ENCODE assay signal across 14 cellular contexts in the genomic region with DNA sequence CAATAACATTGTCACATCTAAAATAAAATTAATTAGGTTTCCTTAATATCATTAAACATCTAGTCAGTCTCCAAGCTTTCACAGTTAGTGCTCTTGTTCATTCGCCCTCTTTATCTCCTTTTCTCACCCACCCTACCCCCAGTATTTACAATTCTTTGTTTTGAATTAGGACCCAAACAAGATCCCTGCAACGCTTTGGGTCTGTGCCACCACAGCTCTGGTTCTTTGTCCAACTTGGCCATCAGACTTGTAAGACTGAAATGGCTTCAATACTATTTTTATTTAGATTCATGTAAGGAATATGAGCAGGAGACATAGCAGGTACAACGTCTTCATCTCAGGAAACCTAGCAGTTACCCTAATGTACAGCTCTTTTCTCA.
DNase-seq lines count a peak whose midpoint lies in the region; ATAC-seq, FAIRE-seq and TF ChIP-seq lines count a peak whose summit lies in the region.
"Had no signal": no experiment of that assay in that cellular context is flagged by ENCODE, and none has a peak within 500 bp of the region (broad histone marks: within the 10 kb centered on the region; RNA-seq: fewer than 3 reads in every experiment).

No MANE protein-coding gene starts in this region.

- H3K9me3 ChIP-seq in astrocyte (ENCODE audit: insufficient read depth, low read depth, low read length) (no peaks in the 10 kb centered on the region), right atrium auricular region (peaks cover 0 to 21% of the 10 kb centered on the region in 2 donors), smooth muscle cell (replicated peaks; ENCODE audit: low read depth) (no peaks in the 10 kb centered on the region)
- H3K9me3 ChIP-seq: transverse colon had no signal

- H3K27me3 Mint-ChIP-seq in activated T-cell treated with anti-CD3 and anti-CD28 coated beads, Interleukin-2, amount 50 U/mL, for 72 hours (ENCODE audit: low read depth): no peaks in the 10 kb centered on the region
- no peaks in the 10 kb centered on the region for H3K27me3 Mint-ChIP-seq in activated T-cell treated with anti-CD3 and anti-CD28 coated beads, Interleukin-2, amount 50 U/mL, for 4 hours (ENCODE audit: low read depth)
- H3K27me3 Mint-ChIP-seq in astrocyte (ENCODE audit: low read depth, unreplicated experiment): no peaks in the 10 kb centered on the region
- H3K27me3 Mint-ChIP-seq: activated CD4-positive, alpha-beta memory T cell treated with anti-CD3 and anti-CD28 coated beads for 36 hours; naive B cell had no signal

- TF ChIP-seq CTCF in astrocyte (IDR thresholded peaks at IDR 0.05; ENCODE audit: insufficient read depth, low read depth, low read length) (no peak), right atrium auricular region (IDR thresholded peaks at IDR 0.05) (no peak), smooth muscle cell (IDR thresholded peaks at IDR 0.05; ENCODE audit: borderline replicate concordance, insufficient read depth, poor library complexity, severe bottlenecking) (no peak)

- H3K9me3 Mint-ChIP-seq in activated T-cell treated with anti-CD3 and anti-CD28 coated beads, Interleukin-2, amount 50 U/mL, for 72 hours: peaks cover 3 to 5% of the 10 kb centered on the region in 2 donors
- H3K9me3 Mint-ChIP-seq in activated T-cell treated with anti-CD3 and anti-CD28 coated beads, Interleukin-2, amount 50 U/mL, for 4 hours: peaks cover 13% of the 10 kb centered on the region
- H3K9me3 Mint-ChIP-seq in astrocyte (ENCODE audit: unreplicated experiment): peaks cover 6% of the 10 kb centered on the region

- peaks cover 6 to 18% of the 10 kb centered on the region in 2 donors for H3K36me3 Mint-ChIP-seq in activated T-cell treated with anti-CD3 and anti-CD28 coated beads, Interleukin-2, amount 50 U/mL, for 72 hours (ENCODE audit: insufficient read depth in 2 of 2)
- H3K36me3 Mint-ChIP-seq in activated T-cell treated with anti-CD3 and anti-CD28 coated beads, Interleukin-2, amount 50 U/mL, for 4 hours (ENCODE audit: insufficient read depth): peaks cover 35% of the 10 kb centered on the region
- H3K36me3 Mint-ChIP-seq in astrocyte (ENCODE audit: low read depth, unreplicated experiment): peaks cover 4% of the 10 kb centered on the region

- H3K9ac ChIP-seq in astrocyte (ENCODE audit: low read length): peak overlapping the region; percentile 76
- H3K9ac ChIP-seq in smooth muscle cell (ENCODE audit: low read depth): peak overlapping the region; percentile 93

- H4K20me1 ChIP-seq in astrocyte (ENCODE audit: insufficient read depth, low read length) (no peaks in the 10 kb centered on the region), smooth muscle cell (ENCODE audit: low read depth) (no peaks in the 10 kb centered on the region)

- peak overlapping the region; percentile 99 for H3K27ac ChIP-seq in astrocyte (ENCODE audit: low read depth, low read length)
- H3K27ac ChIP-seq in right atrium auricular region: peak overlapping the region; percentile 27 to 54
- H3K27ac ChIP-seq in smooth muscle cell (ENCODE audit: low read depth): peak overlapping the region; percentile 98
- H3K27ac ChIP-seq: spleen had no signal

- H3K27me3 ChIP-seq in astrocyte (ENCODE audit: insufficient read depth, low read length) (no peaks in the 10 kb centered on the region), right atrium auricular region (no peaks in the 10 kb centered on the region), smooth muscle cell (ENCODE audit: low read depth) (no peaks in the 10 kb centered on the region)
- H3K27me3 ChIP-seq: spleen, transverse colon had no signal

- H3K36me3 ChIP-seq in astrocyte (ENCODE audit: insufficient read depth, low read length): no peaks in the 10 kb centered on the region
- no peaks in the 10 kb centered on the region for H3K36me3 ChIP-seq in right atrium auricular region
- no peaks in the 10 kb centered on the region for H3K36me3 ChIP-seq in smooth muscle cell (ENCODE audit: low read depth)
- H3K36me3 ChIP-seq: transverse colon had no signal

- H3K4me3 Mint-ChIP-seq in activated T-cell treated with anti-CD3 and anti-CD28 coated beads, Interleukin-2, amount 50 U/mL, for 72 hours: no peak overlapping the region
- H3K4me3 Mint-ChIP-seq in activated T-cell treated with anti-CD3 and anti-CD28 coated beads, Interleukin-2, amount 50 U/mL, for 4 hours: no peak overlapping the region
- H3K4me3 Mint-ChIP-seq in astrocyte (ENCODE audit: unreplicated experiment): no peak overlapping the region
- H3K4me3 Mint-ChIP-seq: activated CD4-positive, alpha-beta memory T cell treated with anti-CD3 and anti-CD28 coated beads for 36 hours; naive B cell had no signal

- peak overlapping the region; percentile 76 for H3K4me2 ChIP-seq in astrocyte (ENCODE audit: low read length)
- peak overlapping the region; percentile 73 for H3K4me2 ChIP-seq in smooth muscle cell

- H3K4me3 ChIP-seq in astrocyte (ENCODE audit: insufficient read depth, low read depth, low read length) (no peak overlapping the region), right atrium auricular region (no peak overlapping the region), smooth muscle cell (no peak overlapping the region)
- H3K4me3 ChIP-seq: spleen, transverse colon had no signal

- ATAC-seq in activated T-cell treated with anti-CD3 and anti-CD28 coated beads, Interleukin-2, amount 50 U/mL, for 72 hours (replicated peaks in 1 of 2): no peak
- ATAC-seq in activated T-cell treated with anti-CD3 and anti-CD28 coated beads, Interleukin-2, amount 50 U/mL, for 4 hours: no peak
- no peak for ATAC-seq in HG02938 (IDR thresholded peaks at IDR 0.05; ENCODE audit: unreplicated experiment)

- DNase-seq in activated T-cell treated with anti-CD3 and anti-CD28 coated beads, Interleukin-2, amount 50 U/mL, for 72 hours: no peak
- no peak for DNase-seq in activated T-cell treated with anti-CD3 and anti-CD28 coated beads, Interleukin-2, amount 50 U/mL, for 4 hours
- DNase-seq in astrocyte (ENCODE audit: low read depth): no peak
- DNase-seq in right atrium auricular region (ENCODE audit: low spot score): no peak
- DNase-seq in smooth muscle cell (lab: John Stamatoyannopoulos, UW; ENCODE audit: unreplicated experiment): no peak
- DNase-seq in SW 1271 (lab: John Stamatoyannopoulos, UW): no peak
- DNase-seq in NCI-H1092 treated with DMSO at 0.1 percent for 48 hours (lab: John Stamatoyannopoulos, UW): no peak
- DNase-seq: naive B cell, NCI-H1048, NCI-H510A, spleen, transverse colon had no signal

- no peak for FAIRE-seq in astrocyte (lab: Jason Lieb, UNC)

- H3K4me1 Mint-ChIP-seq in activated T-cell treated with anti-CD3 and anti-CD28 coated beads, Interleukin-2, amount 50 U/mL, for 72 hours (ENCODE audit: low read depth): peaks cover 8% of the 10 kb centered on the region
- H3K4me1 Mint-ChIP-seq in activated T-cell treated with anti-CD3 and anti-CD28 coated beads, Interleukin-2, amount 50 U/mL, for 4 hours (ENCODE audit: low read depth): peaks cover 4% of the 10 kb centered on the region
- H3K4me1 Mint-ChIP-seq in astrocyte (ENCODE audit: low read depth, unreplicated experiment): peaks cover 51% of the 10 kb centered on the region

- peak overlapping the region; percentile 24 for H3K27ac Mint-ChIP-seq in activated T-cell treated with anti-CD3 and anti-CD28 coated beads, Interleukin-2, amount 50 U/mL, for 72 hours
- H3K27ac Mint-ChIP-seq in astrocyte (ENCODE audit: unreplicated experiment): peak overlapping the region; percentile 100
- H3K27ac Mint-ChIP-seq: activated CD4-positive, alpha-beta memory T cell treated with anti-CD3 and anti-CD28 coated beads for 36 hours had no signal

- no peaks in the 10 kb centered on the region for H3K79me2 ChIP-seq in astrocyte (ENCODE audit: insufficient read depth, low read length)
- H3K79me2 ChIP-seq in smooth muscle cell (ENCODE audit: low read depth): no peaks in the 10 kb centered on the region

- H3F3A ChIP-seq in smooth muscle cell (ENCODE audit: low read depth): peaks cover 9% of the 10 kb centered on the region

- WGBS in smooth muscle cell (ENCODE audit: low lambda C conversion rate): 53% methylated on average over 3 of the region's 3 CpGs

- H2AFZ ChIP-seq in astrocyte (ENCODE audit: low read depth, low read length): peak overlapping the region; percentile 7
- H2AFZ ChIP-seq in smooth muscle cell (ENCODE audit: low read depth): peak overlapping the region; percentile 72

- H3K4me1 ChIP-seq in astrocyte (ENCODE audit: insufficient read depth, low read length) (peaks cover 8% of the 10 kb centered on the region), right atrium auricular region (peaks cover 0 to 29% of the 10 kb centered on the region in 2 donors), smooth muscle cell (ENCODE audit: low read depth) (peaks cover 11% of the 10 kb centered on the region)
- H3K4me1 ChIP-seq: spleen had no signal

Comparison
In these comparisons a context has a peak if more than half of its experiments do, and no peak if none do; other contexts are left out.
1. H3K27ac ChIP-seq: peak in every context shown above with its lines; median percentile 99 in astrocyte; 98 in smooth muscle cell; 40 in right atrium auricular region.